Comparison of ENCODE assay signal across 21 cellular contexts in genomic region chr1:117342397-117342796, GRCh38.
"Had no signal": no experiment of that assay in that cellular context is flagged by ENCODE, and none has a peak within 500 bp of the region (broad histone marks: within the 10 kb centered on the region; RNA-seq: fewer than 3 reads in every experiment).

No MANE protein-coding gene starts in this region.

- H3K27me3 Mint-ChIP-seq: stimulated activated naive CD8-positive, alpha-beta T cell treated with anti-CD3 and anti-CD28 coated beads, Interleukin-15, Interleukin-2, amounts not matched to agents 100 ng/mL and 50 ng/mL, for 24 hours had no signal

- H3K27me3 ChIP-seq: body of pancreas, colonic mucosa, esophagus squamous epithelium had no signal

- H3K9me3 ChIP-seq: body of pancreas, colonic mucosa, esophagus squamous epithelium, left ventricle myocardium inferior, suprapubic skin had no signal

- H3K4me3 Mint-ChIP-seq: stimulated activated naive CD8-positive, alpha-beta T cell treated with anti-CD3 and anti-CD28 coated beads, Interleukin-15, Interleukin-2, amounts not matched to agents 100 ng/mL and 50 ng/mL, for 24 hours had no signal

- FAIRE-seq: kidney had no signal

- H3K4me2 ChIP-seq: smooth muscle cell had no signal

- H3K9me3 Mint-ChIP-seq: stimulated activated naive CD8-positive, alpha-beta T cell treated with anti-CD3 and anti-CD28 coated beads, Interleukin-15, Interleukin-2, amounts not matched to agents 100 ng/mL and 50 ng/mL, for 24 hours had no signal

- H3K27ac ChIP-seq: body of pancreas, colonic mucosa, esophagus squamous epithelium, left ventricle myocardium inferior, suprapubic skin had no signal

- H3K36me3 ChIP-seq: colonic mucosa, esophagus squamous epithelium, left ventricle myocardium inferior, suprapubic skin had no signal

- ATAC-seq: activated naive CD4-positive, alpha-beta T cell treated with anti-CD3 and anti-CD28 coated beads, Interleukin-2, amount 50 U/mL, for 72 hours; body of pancreas; right cardiac atrium had no signal

- DNase-seq: activated CD4-positive, alpha-beta T cell treated with anti-CD3 and anti-CD28 coated beads, Interleukin-2, amount 50 U/mL, for 4 hours; activated CD4-positive, CD25-positive, alpha-beta regulatory T cell treated with anti-CD3 and anti-CD28 coated beads, Interleukin-2, amount 50 U/mL, for 72 hours; activated effector memory CD4-positive, alpha-beta T cell treated with Interleukin-2 at 50 U/mL for 16 hours; activated T-cell treated with anti-CD3 and anti-CD28 coated beads, Interleukin-2, amount 50 U/mL, for 1 hour; body of pancreas; colonic mucosa; esophagus squamous epithelium; hypothalamus; kidney; left ventricle myocardium inferior; mesenchymal stem cell; right cardiac atrium; stimulated activated CD4-positive, alpha-beta T cell treated with anti-CD3 and anti-CD28 coated beads, Interleukin-4, amount 100 ng/mL, for 4 hours; stimulated activated CD8-positive, alpha-beta memory T cell treated with anti-CD3 and anti-CD28 coated beads, Interleukin-4, amount 100 ng/mL, for 48 hours; T1000; trophoblast cell had no signal

- H3K27ac Mint-ChIP-seq: activated naive CD4-positive, alpha-beta T cell treated with anti-CD3 and anti-CD28 coated beads, Interleukin-2, amount 50 U/mL, for 72 hours; progenitor cell of endocrine pancreas; stimulated activated naive CD8-positive, alpha-beta T cell treated with anti-CD3 and anti-CD28 coated beads, Interleukin-15, Interleukin-2, amounts not matched to agents 100 ng/mL and 50 ng/mL, for 24 hours had no signal

- H3K4me3 ChIP-seq: body of pancreas, colonic mucosa, esophagus squamous epithelium, left ventricle myocardium inferior, smooth muscle cell, suprapubic skin had no signal

- H3K4me1 ChIP-seq: colonic mucosa, esophagus squamous epithelium, suprapubic skin had no signal
